In the genomic region with DNA sequence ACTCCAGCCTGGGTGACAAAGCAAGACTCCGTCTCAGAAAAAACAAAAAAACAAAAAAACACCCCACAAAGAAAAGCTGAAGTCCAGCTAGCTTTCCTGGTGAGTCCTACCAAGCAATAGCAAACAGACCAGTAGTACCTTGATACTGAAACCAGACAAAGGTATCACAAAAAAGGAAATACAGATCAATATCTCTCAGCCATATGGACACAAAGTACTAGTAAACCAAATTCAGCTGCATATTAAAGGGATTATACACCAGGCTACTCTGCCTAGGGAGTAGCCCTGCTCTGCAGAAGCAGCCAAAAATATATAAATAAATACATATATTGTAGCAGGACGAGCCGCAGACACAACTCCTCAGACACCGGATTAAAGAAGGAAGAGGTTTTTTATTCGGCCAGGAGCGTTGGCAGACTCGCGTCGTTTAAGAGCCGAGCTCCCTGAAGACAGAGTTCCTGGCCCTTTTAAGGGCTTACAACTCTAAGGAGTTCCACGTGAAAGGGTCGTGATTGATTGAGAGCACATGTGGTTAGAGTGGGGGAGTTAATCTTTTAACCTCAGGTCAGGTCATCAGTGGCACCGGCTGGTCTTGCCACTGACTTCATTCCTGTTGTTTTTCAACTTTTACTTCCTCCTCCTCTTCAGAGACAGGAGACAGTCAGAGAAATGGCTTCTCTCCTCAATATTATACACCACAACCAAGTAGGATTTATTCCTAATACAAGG, we compare ENCODE assay signal across 8 cellular contexts. TPM values are rescaled to one million over a fixed set of nuclear protein-coding genes. Genes with fewer than 3 reads are reported as not detected.
DNase-seq lines count a peak whose midpoint lies in the region; FAIRE-seq and TF ChIP-seq lines count a peak whose summit lies in the region.
"Had no signal": no experiment of that assay in that cellular context is flagged by ENCODE, and none has a peak within 500 bp of the region (broad histone marks: within the 10 kb centered on the region; RNA-seq: fewer than 3 reads in every experiment).

No MANE protein-coding gene starts in this region.

- H3K9me3 ChIP-seq in esophagus muscularis mucosa (no peaks in the 10 kb centered on the region), prostate gland (no peaks in the 10 kb centered on the region)
- no peaks in the 10 kb centered on the region for H3K9me3 ChIP-seq in effector memory CD4-positive, alpha-beta T cell (ENCODE audit: control insufficient read depth, low read length)
- H3K9me3 ChIP-seq: heart left ventricle had no signal

- TF ChIP-seq POLR2A in esophagus muscularis mucosa (IDR thresholded peaks at IDR 0.05; ENCODE audit: low read depth) (no peak), prostate gland (IDR thresholded peaks at IDR 0.05) (no peak)

- TF ChIP-seq EP300 in esophagus muscularis mucosa (IDR thresholded peaks at IDR 0.05), result no peak

- no peak overlapping the region for H3K27ac ChIP-seq in esophagus muscularis mucosa (replicated peaks in 1 of 4)
- H3K27ac ChIP-seq in prostate gland, result peak overlapping the region; percentile 11 to 67
- no peak overlapping the region for H3K27ac ChIP-seq in effector memory CD4-positive, alpha-beta T cell (ENCODE audit: insufficient read depth, low read length, poor library complexity, severe bottlenecking)

- no peaks in the 10 kb centered on the region for H3K36me3 ChIP-seq in esophagus muscularis mucosa
- no peaks in the 10 kb centered on the region for H3K36me3 ChIP-seq in prostate gland
- no peaks in the 10 kb centered on the region for H3K36me3 ChIP-seq in effector memory CD4-positive, alpha-beta T cell (ENCODE audit: control insufficient read depth, insufficient read depth, low read length)
- H3K36me3 ChIP-seq: heart left ventricle had no signal

- H3K4me1 ChIP-seq in esophagus muscularis mucosa, result peaks cover 0 to 7% (median 7%) of the 10 kb centered on the region in 4 donors
- no peaks in the 10 kb centered on the region for H3K4me1 ChIP-seq in prostate gland (replicated peaks)
- H3K4me1 ChIP-seq in effector memory CD4-positive, alpha-beta T cell (ENCODE audit: control insufficient read depth, insufficient read depth, low read length, poor library complexity, severe bottlenecking), result no peaks in the 10 kb centered on the region

- H3K27me3 ChIP-seq in esophagus muscularis mucosa, result peaks cover 0 to 9% (median 0%) of the 10 kb centered on the region in 4 donors
- no peaks in the 10 kb centered on the region for H3K27me3 ChIP-seq in prostate gland (replicated peaks; ENCODE audit: insufficient read depth)
- H3K27me3 ChIP-seq in effector memory CD4-positive, alpha-beta T cell (replicated peaks; ENCODE audit: control insufficient read depth, insufficient read depth, low read length, poor library complexity, severe bottlenecking), result no peaks in the 10 kb centered on the region

- WGBS in esophagus muscularis mucosa, result 10% methylated on average over 13 of the region's 13 CpGs
- 17% methylated on average over 13 of the region's 13 CpGs for WGBS in prostate gland

- H3K4me3 ChIP-seq in esophagus muscularis mucosa, result peak overlapping the region in 3 of 4 donors; percentile 20 to 22 (median 20)
- peak overlapping the region in 1 of 2 donors; percentile 8 for H3K4me3 ChIP-seq in prostate gland
- H3K4me3 ChIP-seq in effector memory CD4-positive, alpha-beta T cell (ENCODE audit: insufficient read depth, low read depth, low read length, poor library complexity, severe bottlenecking), result no peak overlapping the region

- TF ChIP-seq CTCF in esophagus muscularis mucosa (IDR thresholded peaks at IDR 0.05), result no peak
- no peak for TF ChIP-seq CTCF in prostate gland (IDR thresholded peaks at IDR 0.05)

- DNase-seq in GM19239 (ENCODE audit: insufficient read length, low spot score) (no peak), NOMO-1 treated with DMSO at 0.1 percent for 48 hours (lab: John Stamatoyannopoulos, UW; ENCODE audit: unreplicated experiment) (peak; percentile 52), esophagus muscularis mucosa (ENCODE audit: extremely low spot score) (no peak), prostate gland (ENCODE audit: low spot score) (no peak), HTR-8/SVneo (ENCODE audit: insufficient read length, low spot score) (no peak), putamen (ENCODE audit: low spot score) (no peak)
- DNase-seq in effector memory CD4-positive, alpha-beta T cell, result no peak
- DNase-seq: heart left ventricle had no signal

- intact Hi-C loops in esophagus muscularis mucosa (cut with DNase I), result no loop called here
- intact Hi-C loops in prostate gland (cut with DNase I), result no loop called here

- FAIRE-seq in GM19239 (lab: Jason Lieb, UNC) (peak; percentile 8), HTR-8/SVneo (lab: Jason Lieb, UNC) (no peak)

RNA-seq across cellular contexts. Expression of a gene that starts 38.4 kb away (rescaled TPM):
- total RNA-seq in esophagus muscularis mucosa (1 to 10 TPM; 3.0 to 7.5 (median 4.3) TPM), prostate gland (10 to 100 TPM; 47.0 to 61.9 TPM)

Comparison
In these comparisons a context has a peak if more than half of its experiments do, and no peak if none do; other contexts are left out.
1. H3K27ac ChIP-seq: peak in prostate gland (2 of 2); none in esophagus muscularis mucosa (0 of 4) and effector memory CD4-positive, alpha-beta T cell (single experiment).
2. RNA of a gene that starts 38.4 kb away (total RNA-seq): 47.0 to 61.9 TPM in prostate gland; 3.0 to 7.5 TPM in esophagus muscularis mucosa; every median in the first group is over 4 times any median in the second.